8 cellular contexts compared by ENCODE assay signal in the genomic region with DNA sequence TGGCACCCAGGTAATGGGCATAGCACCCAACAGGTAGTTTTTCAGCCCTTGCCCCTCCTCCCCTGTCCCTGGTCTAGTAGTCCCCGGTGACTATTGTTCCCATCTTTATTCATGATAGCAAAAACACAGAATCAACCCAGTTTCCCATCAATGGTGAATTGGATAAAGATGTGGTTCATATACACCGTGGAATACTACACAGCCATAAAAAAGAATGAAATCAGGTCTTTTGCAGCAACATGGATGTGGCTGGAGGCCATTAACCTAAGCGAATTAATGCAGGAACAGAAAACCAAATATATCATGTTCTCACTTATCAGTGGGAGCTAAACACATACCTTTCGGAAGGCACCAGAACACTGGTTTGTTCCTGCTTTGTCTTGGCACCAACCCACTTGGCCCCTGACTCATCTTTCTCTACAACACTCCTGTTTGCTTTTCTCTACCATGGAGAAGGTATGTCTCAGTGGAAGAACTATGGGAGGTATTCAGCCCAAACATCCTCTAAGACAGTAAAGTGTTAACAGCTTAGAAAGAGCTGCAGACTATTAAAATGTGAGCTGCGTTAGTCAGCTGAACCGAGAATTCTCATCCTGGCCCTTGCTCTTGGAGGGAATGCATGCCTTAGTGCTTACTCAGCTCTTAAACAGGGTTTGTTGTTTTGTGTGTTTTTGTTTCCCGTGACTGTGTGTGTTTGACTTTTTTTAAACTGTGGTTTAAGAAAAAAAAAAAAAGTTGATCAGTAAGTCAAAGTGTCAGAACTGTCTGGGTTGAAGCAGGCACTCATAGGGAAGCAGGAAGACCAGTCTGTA.
DNase-seq lines count a peak whose midpoint lies in the region; ATAC-seq, FAIRE-seq and TF ChIP-seq lines count a peak whose summit lies in the region.

No MANE protein-coding gene starts in this region.

- no peaks in the 10 kb centered on the region for H3K27me3 Mint-ChIP-seq in MCF 10A (ENCODE audit: insufficient read depth, unreplicated experiment)
- no peaks in the 10 kb centered on the region for H3K27me3 Mint-ChIP-seq in stimulated activated memory B cell treated with anti-CD40 and anti-IgM and Interleukin-4, amounts not matched to agents 10 μg/mL and 1 μg/mL and 100 μg/mL, for 72 hours

- POLR2A ChIA-PET in MCF 10A (lab: Yijun Ruan, JAX): interaction anchor here (0.7 to 2.7 kb wide), 26 partner anchors 9 to 427 kb away, joined by 3 to 23 read pairs (median 4); partner anchors contain the start of gene IRF2BP2

- peaks cover 8% of the 10 kb centered on the region for H3K4me1 ChIP-seq in DND-41 (ENCODE audit: insufficient read depth, low read length)

- no peaks in the 10 kb centered on the region for H4K20me1 ChIP-seq in DND-41 (ENCODE audit: insufficient read depth, low read length)

- intact Hi-C loops in MCF 10A (cut with micrococcal nuclease): loop anchor here (1.0 to 5.0 kb wide), 7 partner anchors 37 to 426 kb away; no protein-coding TSS in a partner anchor

- no peaks in the 10 kb centered on the region for H3K36me3 Mint-ChIP-seq in MCF 10A (ENCODE audit: insufficient read depth, unreplicated experiment)
- no peaks in the 10 kb centered on the region for H3K36me3 Mint-ChIP-seq in stimulated activated memory B cell treated with anti-CD40 and anti-IgM and Interleukin-4, amounts not matched to agents 10 μg/mL and 1 μg/mL and 100 μg/mL, for 72 hours

- no peak for FAIRE-seq in D721Med (lab: Jason Lieb, UNC)

- H3K9me3 Mint-ChIP-seq in MCF 10A (ENCODE audit: unreplicated experiment): no peaks in the 10 kb centered on the region
- H3K9me3 Mint-ChIP-seq in stimulated activated memory B cell treated with anti-CD40 and anti-IgM and Interleukin-4, amounts not matched to agents 10 μg/mL and 1 μg/mL and 100 μg/mL, for 72 hours: peaks cover 3% of the 10 kb centered on the region

- H3K27ac Mint-ChIP-seq in MCF 10A (ENCODE audit: low read depth, unreplicated experiment): peak overlapping the region; percentile 83
- peak overlapping the region; percentile 99 for H3K27ac Mint-ChIP-seq in stimulated activated memory B cell treated with anti-CD40 and anti-IgM and Interleukin-4, amounts not matched to agents 10 μg/mL and 1 μg/mL and 100 μg/mL, for 72 hours

- H2AFZ ChIP-seq in DND-41 (ENCODE audit: low read depth, low read length): no peak overlapping the region

- ATAC-seq in DND-41 (ENCODE audit: insufficient read depth, low read depth): no peak; the same call in 2 of the 3 replicates
- no peak for ATAC-seq in stimulated activated memory B cell treated with anti-CD40 and anti-IgM and Interleukin-4, amounts not matched to agents 10 μg/mL and 1 μg/mL and 100 μg/mL, for 72 hours
- ATAC-seq in HG03175 (IDR thresholded peaks at IDR 0.05; ENCODE audit: unreplicated experiment): no peak
- no peak for ATAC-seq in GM21381 (IDR thresholded peaks at IDR 0.05; ENCODE audit: unreplicated experiment)

- DNase-seq in DND-41 (no peak), NCI-H2029 treated with DMSO at 0.1 percent for 48 hours (lab: John Stamatoyannopoulos, UW) (peak; percentile 87), MCF 10A (ENCODE audit: unreplicated experiment) (peak; percentile 92), kidney glomerular epithelial cell (lab: John Stamatoyannopoulos, UW) (peak; percentile 100), D721Med (ENCODE audit: insufficient read length, low spot score) (no peak)

- no peaks in the 10 kb centered on the region for H3K36me3 ChIP-seq in DND-41 (ENCODE audit: insufficient read depth, low read length)

- TF ChIP-seq CTCF in DND-41 (IDR thresholded peaks at IDR 0.05; ENCODE audit: borderline replicate concordance, extremely low read depth, low read length, poor library complexity, severe bottlenecking): no peak
- TF ChIP-seq CTCF in MCF 10A (IDR thresholded peaks at IDR 0.05; ENCODE audit: unreplicated experiment): no peak
- TF ChIP-seq CTCF in D721Med (IDR thresholded peaks at IDR 0.05; ENCODE audit: insufficient read depth, missing control alignments): no peak

- no TSS peak for BruUV-seq in MCF 10A (replicated peaks; lab: Mats Ljungman, UMichigan)

- CTCF ChIA-PET in MCF 10A (lab: Yijun Ruan, JAX): interaction anchor here (0.5 to 1.5 kb wide), 15 partner anchors 12 to 1564 kb away, joined by 3 to 6 read pairs (median 4); no protein-coding TSS in a partner anchor

- peak overlapping the region; percentile 12; the same call in 1 of the 2 replicates for H3K27ac ChIP-seq in DND-41 (ENCODE audit: low read length)

- H3K4me1 Mint-ChIP-seq in MCF 10A (ENCODE audit: insufficient read depth, unreplicated experiment): peaks cover 20% of the 10 kb centered on the region
- peaks cover 35% of the 10 kb centered on the region for H3K4me1 Mint-ChIP-seq in stimulated activated memory B cell treated with anti-CD40 and anti-IgM and Interleukin-4, amounts not matched to agents 10 μg/mL and 1 μg/mL and 100 μg/mL, for 72 hours

- H3K9ac ChIP-seq in DND-41 (ENCODE audit: low read depth, low read length): no peak overlapping the region

- H3K4me3 ChIP-seq in DND-41 (ENCODE audit: low read depth in 1 of 2, low read length in 2 of 2): no peak overlapping the region

- H3K79me2 ChIP-seq in DND-41 (ENCODE audit: insufficient read depth, low read length): no peaks in the 10 kb centered on the region

- H3K9me3 ChIP-seq in DND-41 (ENCODE audit: insufficient read depth, low read length, severe bottlenecking): no peaks in the 10 kb centered on the region

- H3K4me3 Mint-ChIP-seq in MCF 10A (ENCODE audit: unreplicated experiment): peak overlapping the region; percentile 26
- peak overlapping the region; percentile 73 for H3K4me3 Mint-ChIP-seq in stimulated activated memory B cell treated with anti-CD40 and anti-IgM and Interleukin-4, amounts not matched to agents 10 μg/mL and 1 μg/mL and 100 μg/mL, for 72 hours

- no peaks in the 10 kb centered on the region for H3K27me3 ChIP-seq in DND-41 (ENCODE audit: insufficient read depth, low read length, poor library complexity)

- H3K4me2 ChIP-seq in DND-41 (ENCODE audit: insufficient read depth, low read length): no peak overlapping the region

Comparison
In these comparisons a context has a peak if more than half of its experiments do, and no peak if none do; other contexts are left out.
1. DNase-seq: peak in NCI-H2029 treated with DMSO at 0.1 percent for 48 hours (single experiment), MCF 10A (single experiment) and kidney glomerular epithelial cell (single experiment); none in DND-41 (single experiment) and D721Med (single experiment).